17 cellular contexts compared by ENCODE assay signal in the genomic region with DNA sequence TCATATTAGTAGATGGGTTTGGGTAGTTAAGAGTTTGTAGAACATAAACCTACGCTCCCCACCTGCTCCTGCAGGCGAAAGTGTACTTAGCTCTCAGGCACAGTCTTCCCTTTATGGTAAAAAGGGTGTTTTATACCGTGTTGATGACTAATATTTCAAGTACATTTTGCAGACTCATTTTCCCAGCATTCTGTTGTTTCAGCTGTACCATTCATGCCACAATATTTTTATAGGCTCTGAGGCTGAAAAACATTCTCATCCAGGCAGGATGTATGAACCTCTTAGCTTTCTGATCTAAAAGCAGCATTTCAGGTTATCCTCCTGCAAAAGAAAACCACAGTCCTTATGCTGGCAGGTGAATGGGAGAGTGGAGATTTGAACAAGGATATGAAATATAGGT.
DNase-seq lines count a peak whose midpoint lies in the region; ATAC-seq, FAIRE-seq and TF ChIP-seq lines count a peak whose summit lies in the region.
"Had no signal": no experiment of that assay in that cellular context is flagged by ENCODE, and none has a peak within 500 bp of the region (broad histone marks: within the 10 kb centered on the region; RNA-seq: fewer than 3 reads in every experiment).

No MANE protein-coding gene starts in this region.

- H3K4me3 ChIP-seq in BJ (ENCODE audit: low read depth, low read length): no peak overlapping the region
- H3K4me3 ChIP-seq in astrocyte (ENCODE audit: insufficient read depth, low read depth, low read length): no peak overlapping the region
- H3K4me3 ChIP-seq: BLaER1, esophagus muscularis mucosa had no signal

- no peaks in the 10 kb centered on the region for H3K27me3 Mint-ChIP-seq in astrocyte (ENCODE audit: low read depth, unreplicated experiment)
- H3K27me3 Mint-ChIP-seq: activated CD4-positive, alpha-beta T cell treated with anti-CD3 and anti-CD28 coated beads, Interleukin-2, amount 10 ng/mL, durations not matched to agents 24 days and 14 days had no signal

- no peaks in the 10 kb centered on the region for H3K4me1 Mint-ChIP-seq in astrocyte (ENCODE audit: low read depth, unreplicated experiment)
- H3K4me1 Mint-ChIP-seq: activated CD4-positive, alpha-beta T cell treated with anti-CD3 and anti-CD28 coated beads, Interleukin-2, amount 10 ng/mL, durations not matched to agents 24 days and 14 days had no signal

- H2AFZ ChIP-seq in astrocyte (ENCODE audit: low read depth, low read length): no peak overlapping the region

- H3K79me2 ChIP-seq in astrocyte (ENCODE audit: insufficient read depth, low read length): no peaks in the 10 kb centered on the region

- H3K4me3 Mint-ChIP-seq in astrocyte (ENCODE audit: unreplicated experiment): no peak overlapping the region
- H3K4me3 Mint-ChIP-seq: activated CD4-positive, alpha-beta T cell treated with anti-CD3 and anti-CD28 coated beads, Interleukin-2, amount 10 ng/mL, durations not matched to agents 24 days and 14 days had no signal

- H3K36me3 ChIP-seq in BJ (ENCODE audit: control insufficient read depth, insufficient read depth, low read length): no peaks in the 10 kb centered on the region
- H3K36me3 ChIP-seq in astrocyte (ENCODE audit: insufficient read depth, low read length): no peaks in the 10 kb centered on the region
- H3K36me3 ChIP-seq: BLaER1, esophagus muscularis mucosa had no signal

- no peak overlapping the region for H3K27ac Mint-ChIP-seq in astrocyte (ENCODE audit: unreplicated experiment)
- H3K27ac Mint-ChIP-seq: activated CD4-positive, alpha-beta T cell treated with anti-CD3 and anti-CD28 coated beads, Interleukin-2, amount 10 ng/mL, durations not matched to agents 24 days and 14 days; activated T-helper 2 cell treated with anti-CD3 and anti-CD28 coated beads, Interferon-gamma antibody, Interleukin-2, Interleukin-4, amounts not matched to agents 10 μg/mL and 5 μg/mL and 100 μg/mL, durations not matched to agents 14 hours and 24 hours and 36 hours had no signal

- H3K36me3 Mint-ChIP-seq in astrocyte (ENCODE audit: low read depth, unreplicated experiment): no peaks in the 10 kb centered on the region

- CTCF ChIA-PET in BJ (lab: Yijun Ruan, JAX): interaction anchor here (0.8 kb wide), 1 partner anchor 185 kb away, joined by 3 read pairs; no protein-coding TSS in a partner anchor

- H4K20me1 ChIP-seq in astrocyte (ENCODE audit: insufficient read depth, low read length): no peaks in the 10 kb centered on the region
- H4K20me1 ChIP-seq: BLaER1 had no signal

- H3K9me3 ChIP-seq in astrocyte (ENCODE audit: insufficient read depth, low read depth, low read length): no peaks in the 10 kb centered on the region
- H3K9me3 ChIP-seq: BLaER1, esophagus muscularis mucosa had no signal

- FAIRE-seq in astrocyte (lab: Jason Lieb, UNC): no peak

- H3K9ac ChIP-seq in astrocyte (ENCODE audit: low read length): no peak overlapping the region
- H3K9ac ChIP-seq: BLaER1 had no signal

- POLR2A ChIA-PET in BJ (lab: Charles Lee): interaction anchor here (0.6 kb wide), 1 partner anchor 10 kb away, joined by 3 read pairs; no protein-coding TSS in a partner anchor

- H3K27ac ChIP-seq in astrocyte (ENCODE audit: low read depth, low read length): no peak overlapping the region
- H3K27ac ChIP-seq: BLaER1, esophagus muscularis mucosa had no signal

- H3K4me1 ChIP-seq in astrocyte (ENCODE audit: insufficient read depth, low read length): peaks cover 8% of the 10 kb centered on the region
- H3K4me1 ChIP-seq: BLaER1, esophagus muscularis mucosa had no signal

- DNase-seq in BJ (ENCODE audit: low read depth) (peak; percentile 44), astrocyte (ENCODE audit: low read depth) (peak; percentile 83), hepatic stellate cell (ENCODE audit: low spot score) (peak; percentile 64), GM10266 (ENCODE audit: extremely low spot score) (no peak), superior temporal gyrus (ENCODE audit: extremely low spot score) (no peak)
- DNase-seq in activated CD8-positive, alpha-beta memory T cell treated with anti-CD3 and anti-CD28 coated beads, Interleukin-2, amount 50 U/mL, for 48 hours: no peak
- DNase-seq: activated CD4-positive, alpha-beta T cell treated with anti-CD3 and anti-CD28 coated beads, Interleukin-2, amount 10 ng/mL, durations not matched to agents 24 days and 14 days; Kasumi-1; NCI-H2081; stimulated activated CD4-positive, alpha-beta T cell treated with anti-CD3 and anti-CD28 coated beads, Interleukin-2, amount 100 ng/mL, for 48 hours; stimulated activated naive CD4-positive, alpha-beta T cell; T-helper 2 cell had no signal

- peak overlapping the region; percentile 40 for H3K4me2 ChIP-seq in astrocyte (ENCODE audit: low read length)
- H3K4me2 ChIP-seq: BLaER1 had no signal

- H3K9me3 Mint-ChIP-seq in astrocyte (ENCODE audit: unreplicated experiment): peaks cover 5% of the 10 kb centered on the region

- H3K27me3 ChIP-seq in BJ (ENCODE audit: control insufficient read depth, insufficient read depth, low read length): no peaks in the 10 kb centered on the region
- H3K27me3 ChIP-seq in astrocyte (ENCODE audit: insufficient read depth, low read length): no peaks in the 10 kb centered on the region
- H3K27me3 ChIP-seq: BLaER1, esophagus muscularis mucosa had no signal

- ATAC-seq in HG02798 (IDR thresholded peaks at IDR 0.05; ENCODE audit: poor library complexity, unreplicated experiment) (peak; percentile 52), HG03432 (IDR thresholded peaks at IDR 0.05; ENCODE audit: unreplicated experiment) (no peak)

- TF ChIP-seq CTCF in BJ (IDR thresholded peaks at IDR 0.05; ENCODE audit: insufficient read depth, low read depth, low read length): no peak
- no peak for TF ChIP-seq CTCF in astrocyte (IDR thresholded peaks at IDR 0.05; ENCODE audit: insufficient read depth, low read depth, low read length)
- no peak for TF ChIP-seq CTCF in GM10266 (IDR thresholded peaks at IDR 0.05; ENCODE audit: control insufficient read depth, insufficient read depth, low read depth, missing control alignments)

Comparison
In these comparisons a context has a peak if more than half of its experiments do, and no peak if none do; other contexts are left out.
1. DNase-seq: peak in BJ (single experiment), astrocyte (single experiment) and hepatic stellate cell (single experiment); none in GM10266 (single experiment), activated CD8-positive, alpha-beta memory T cell treated with anti-CD3 and anti-CD28 coated beads, Interleukin-2, amount 50 U/mL, for 48 hours (single experiment) and superior temporal gyrus (single experiment).